Comparison of ENCODE assay signal across 1 cellular context in the genomic region with DNA sequence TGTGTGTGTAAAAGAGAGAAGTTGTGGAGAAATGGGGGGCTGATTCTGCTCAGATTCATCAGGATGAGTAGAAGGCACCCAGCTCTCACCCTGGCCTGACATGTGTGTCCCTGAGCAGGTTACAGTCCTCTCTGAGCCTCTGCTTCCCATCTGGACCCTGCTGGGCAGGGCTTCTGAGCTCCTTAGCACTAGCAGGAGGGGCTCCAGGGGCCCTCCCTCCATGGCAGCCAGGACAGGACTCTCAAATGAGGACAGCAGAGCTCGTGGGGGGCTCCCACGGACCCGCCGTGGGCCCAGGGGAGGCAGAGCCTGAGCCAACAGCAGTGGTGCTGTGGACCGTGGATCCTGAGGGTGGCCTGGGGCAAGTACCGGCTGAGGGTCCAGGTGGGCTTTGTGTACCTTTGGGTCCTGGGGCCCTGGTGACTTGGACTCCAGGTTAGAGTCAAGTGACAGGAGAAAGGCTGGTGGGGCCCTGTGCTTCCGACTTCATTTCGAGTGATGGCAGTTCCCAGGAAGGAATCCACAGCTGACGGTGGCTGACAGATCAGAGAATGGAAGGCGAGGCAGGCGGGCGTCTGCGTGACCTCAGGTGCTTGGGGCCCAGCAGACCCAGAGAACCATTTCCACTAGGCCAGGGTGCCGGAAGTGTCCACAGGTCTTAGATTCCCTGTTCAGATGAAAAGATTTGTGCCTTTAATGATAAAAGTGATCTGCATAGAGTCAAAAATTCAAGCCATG.
TF ChIP-seq lines count a peak whose summit lies in the region.

No MANE protein-coding gene starts in this region.

TF ChIP-seq in GM12878, 131 proteins besides CTCF, POLR2A, EP300 and RAD21:
- no peak for TF ChIP-seq PAX5 (IDR thresholded peaks at IDR 0.05; ENCODE audit: borderline replicate concordance, low read depth, low read length)
- TF ChIP-seq ETV6 (conservative IDR thresholded peaks at IDR 0.05 in 1 of 2, IDR thresholded peaks at IDR 0.05 in 1 of 2; ENCODE audit: borderline replicate concordance in 1 of 2, low read depth in 1 of 2): no peak
- 0 out of 3 replicates have a peak, but pooled peaks have one; percentile 1 for TF ChIP-seq POU2F2 (IDR thresholded peaks at IDR 0.05; ENCODE audit: borderline replicate concordance, low read depth, low read length)
